1 cellular context compared by ENCODE assay signal in genomic region chr1:53107570-53108322, GRCh38.
TF ChIP-seq lines count a peak whose summit lies in the region.

No MANE protein-coding gene starts in this region.

TF ChIP-seq in HepG2, 621 proteins besides CTCF, POLR2A, EP300 and RAD21 (continued from another document and continues in another):
- TF ChIP-seq LBX2 (CRISPR knock-in tag; IDR thresholded peaks at IDR 0.05; ENCODE audit: borderline replicate concordance) (no peak), ZNF230 (CRISPR knock-in tag; IDR thresholded peaks at IDR 0.05) (no peak), NFKB2 (CRISPR knock-in tag; IDR thresholded peaks at IDR 0.05; ENCODE audit: borderline replicate concordance) (no peak), POGZ (CRISPR knock-in tag; IDR thresholded peaks at IDR 0.05) (peak; percentile 20; the same call in 1 of the 2 replicates), ZFP36L2 (CRISPR knock-in tag; IDR thresholded peaks at IDR 0.05) (no peak), GTF2F1 (IDR thresholded peaks at IDR 0.05; ENCODE audit: low read length) (no peak), ZNF678 (CRISPR knock-in tag; IDR thresholded peaks at IDR 0.05) (no peak), SNAI1 (CRISPR knock-in tag; IDR thresholded peaks at IDR 0.05; ENCODE audit: borderline replicate concordance) (no peak), ARNT (IDR thresholded peaks at IDR 0.05) (no peak), RBAK (CRISPR knock-in tag; IDR thresholded peaks at IDR 0.05) (no peak), SAP130 (CRISPR knock-in tag; IDR thresholded peaks at IDR 0.05; ENCODE audit: low read depth) (peak; percentile 87), HHEX (CRISPR knock-in tag; IDR thresholded peaks at IDR 0.05) (peak; percentile 96), GLMP (CRISPR knock-in tag; IDR thresholded peaks at IDR 0.05; ENCODE audit: borderline replicate concordance) (no peak), CHD4 (IDR thresholded peaks at IDR 0.05; ENCODE audit: borderline replicate concordance, low read length) (no peak), ZNF780A (CRISPR knock-in tag; IDR thresholded peaks at IDR 0.05) (no peak), MBD4 (IDR thresholded peaks at IDR 0.05; ENCODE audit: borderline replicate concordance, low read length) (0 out of 2 replicates have a peak, but pooled peaks have one; percentile 78), ZFX (CRISPR knock-in tag; IDR thresholded peaks at IDR 0.05; ENCODE audit: low read depth) (peak; percentile 67), ZNF710 (CRISPR knock-in tag; IDR thresholded peaks at IDR 0.05; ENCODE audit: borderline replicate concordance) (peak; percentile 87; the same call in 1 of the 2 replicates), ZFP41 (CRISPR knock-in tag; IDR thresholded peaks at IDR 0.05; ENCODE audit: borderline replicate concordance) (no peak), PRDM10 (CRISPR knock-in tag; IDR thresholded peaks at IDR 0.05; ENCODE audit: low read depth) (peak; percentile 67; the same call in 1 of the 2 replicates), PLRG1 (conservative IDR thresholded peaks at IDR 0.05) (no peak), ZNF562 (CRISPR knock-in tag; IDR thresholded peaks at IDR 0.05; ENCODE audit: borderline replicate concordance) (no peak), FOXK2 (IDR thresholded peaks at IDR 0.05) (no peak), HOXA9 (CRISPR knock-in tag; IDR thresholded peaks at IDR 0.05; ENCODE audit: borderline replicate concordance) (no peak), ZNF788 (CRISPR knock-in tag; IDR thresholded peaks at IDR 0.05; ENCODE audit: borderline replicate concordance) (peak; percentile 53; the same call in 1 of the 2 replicates), ZNF879 (CRISPR knock-in tag; IDR thresholded peaks at IDR 0.05) (no peak), STAT5B (CRISPR knock-in tag; IDR thresholded peaks at IDR 0.05) (no peak), SP5 (CRISPR knock-in tag; IDR thresholded peaks at IDR 0.05; ENCODE audit: borderline replicate concordance, low read depth) (peak; percentile 89), ZNF30 (CRISPR knock-in tag; IDR thresholded peaks at IDR 0.05) (no peak), BHLHE40 (IDR thresholded peaks at IDR 0.05; ENCODE audit: low read length) (no peak), ELF1 (CRISPR knock-in tag; IDR thresholded peaks at IDR 0.05) (peak; percentile 57; the same call in 1 of the 2 replicates), TFAP4 (IDR thresholded peaks at IDR 0.05; ENCODE audit: borderline replicate concordance, low read depth) (peak; percentile 42; the same call in 1 of the 2 replicates), ZC3H4 (CRISPR knock-in tag; IDR thresholded peaks at IDR 0.05; ENCODE audit: borderline replicate concordance) (no peak), NFE2 (CRISPR knock-in tag; IDR thresholded peaks at IDR 0.05) (no peak), ZNF605 (CRISPR knock-in tag; IDR thresholded peaks at IDR 0.05) (peak; percentile 58), THAP8 (CRISPR knock-in tag; IDR thresholded peaks at IDR 0.05; ENCODE audit: borderline replicate concordance) (no peak), REPIN1 (CRISPR knock-in tag; IDR thresholded peaks at IDR 0.05; ENCODE audit: borderline replicate concordance, low read depth) (peak; percentile 76; the same call in 1 of the 2 replicates), ZNF331 (CRISPR knock-in tag; IDR thresholded peaks at IDR 0.05) (peak; percentile 92), ZNF629 (CRISPR knock-in tag; conservative IDR thresholded peaks at IDR 0.05) (no peak; the same call in 1 of the 2 replicates), SOX6 (IDR thresholded peaks at IDR 0.05) (no peak), SOX6 (CRISPR knock-in tag; IDR thresholded peaks at IDR 0.05) (peak; percentile 92), THRA (CRISPR knock-in tag; IDR thresholded peaks at IDR 0.05; ENCODE audit: borderline replicate concordance) (peak; percentile 92), JUND (CRISPR knock-in tag; IDR thresholded peaks at IDR 0.05) (no peak), IKZF1 (IDR thresholded peaks at IDR 0.05) (no peak), ZBTB46 (CRISPR knock-in tag; IDR thresholded peaks at IDR 0.05; ENCODE audit: borderline replicate concordance) (no peak), SNAPC4 (CRISPR knock-in tag; IDR thresholded peaks at IDR 0.05) (no peak)
